27 cellular contexts compared by ENCODE assay signal in the genomic region with DNA sequence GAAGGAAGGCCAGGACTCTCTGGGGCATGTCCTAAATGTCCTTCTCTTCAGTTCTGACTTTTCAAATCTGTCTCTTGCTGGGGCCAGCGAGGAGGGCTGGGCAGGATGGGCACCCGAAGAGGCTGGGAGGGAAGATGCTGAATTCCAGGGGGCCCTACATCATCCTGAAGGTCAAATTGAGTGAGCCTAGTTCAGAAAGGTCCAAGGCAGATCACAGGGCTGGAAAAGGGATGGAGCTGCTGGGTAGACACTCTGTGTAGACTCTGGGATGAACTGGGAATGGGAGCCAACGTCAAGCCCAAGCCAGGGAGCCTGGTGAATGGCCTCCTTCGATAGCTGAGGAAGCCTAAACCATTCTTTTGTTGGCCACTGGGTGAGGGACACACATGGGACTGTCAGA.
"Had no signal": no experiment of that assay in that cellular context is flagged by ENCODE, and none has a peak within 500 bp of the region (broad histone marks: within the 10 kb centered on the region; RNA-seq: fewer than 3 reads in every experiment).

No MANE protein-coding gene starts in this region.

- H3K4me3 ChIP-seq: ovary, psoas muscle, right lobe of liver, sigmoid colon, stomach, thoracic aorta, thyroid gland, tibial nerve, upper lobe of left lung, vagina had no signal

- H3K27me3 Mint-ChIP-seq: stimulated activated naive CD8-positive, alpha-beta T cell treated with anti-CD3 and anti-CD28 coated beads, Interleukin-15, Interleukin-2, amounts not matched to agents 100 ng/mL and 50 ng/mL, for 24 hours had no signal

- H3K27ac Mint-ChIP-seq: natural killer cell; nephron; progenitor cell of endocrine pancreas; stimulated activated effector memory CD8-positive, alpha-beta T cell treated with anti-CD3 and anti-CD28 coated beads, Interleukin-12 subunit alpha, Interleukin-12 subunit beta, amount 100 ng/mL, for 72 hours; stimulated activated naive B cell treated with anti-CD40 and anti-IgM and Interleukin-4, amounts not matched to agents 10 μg/mL and 1 μg/mL and 100 μg/mL, for 72 hours; stimulated activated naive CD8-positive, alpha-beta T cell treated with anti-CD3 and anti-CD28 coated beads, Interleukin-15, Interleukin-2, amounts not matched to agents 100 ng/mL and 50 ng/mL, for 24 hours had no signal

- ATAC-seq: natural killer cell; psoas muscle; right cardiac atrium; stimulated activated naive B cell treated with anti-CD40 and anti-IgM and Interleukin-4, amounts not matched to agents 10 μg/mL and 1 μg/mL and 100 μg/mL, for 72 hours had no signal

- H3K4me3 Mint-ChIP-seq: natural killer cell; nephron; stimulated activated effector memory CD8-positive, alpha-beta T cell treated with anti-CD3 and anti-CD28 coated beads, Interleukin-12 subunit alpha, Interleukin-12 subunit beta, amount 100 ng/mL, for 72 hours; stimulated activated naive B cell treated with anti-CD40 and anti-IgM and Interleukin-4, amounts not matched to agents 10 μg/mL and 1 μg/mL and 100 μg/mL, for 72 hours; stimulated activated naive CD8-positive, alpha-beta T cell treated with anti-CD3 and anti-CD28 coated beads, Interleukin-15, Interleukin-2, amounts not matched to agents 100 ng/mL and 50 ng/mL, for 24 hours had no signal

- H2AFZ ChIP-seq: parathyroid adenoma had no signal

- H3K9me3 ChIP-seq: ovary, psoas muscle, right lobe of liver, sigmoid colon, stomach, thoracic aorta, thyroid gland, tibial nerve, upper lobe of left lung, vagina had no signal

- H3K9me3 Mint-ChIP-seq: natural killer cell; nephron; stimulated activated naive B cell treated with anti-CD40 and anti-IgM and Interleukin-4, amounts not matched to agents 10 μg/mL and 1 μg/mL and 100 μg/mL, for 72 hours; stimulated activated naive CD8-positive, alpha-beta T cell treated with anti-CD3 and anti-CD28 coated beads, Interleukin-15, Interleukin-2, amounts not matched to agents 100 ng/mL and 50 ng/mL, for 24 hours had no signal

- DNase-seq: natural killer cell; occipital lobe; ovary; posterior cingulate gyrus; psoas muscle; right cardiac atrium; right lobe of liver; sigmoid colon; small intestine; stimulated activated CD4-positive, alpha-beta T cell treated with anti-CD3 and anti-CD28 coated beads, Interleukin-15, amount 100 ng/mL, for 24 hours; stimulated activated CD4-positive, alpha-beta T cell treated with anti-CD3 and anti-CD28 coated beads, Interleukin-2, amount 100 ng/mL, for 24 hours; stimulated activated CD4-positive, alpha-beta T cell treated with anti-CD3 and anti-CD28 coated beads, Interleukin-2, amount 100 ng/mL, for 48 hours; stimulated activated CD4-positive, alpha-beta T cell treated with anti-CD3 and anti-CD28 coated beads, Interleukin-4, amount 100 ng/mL, for 24 hours; stimulated activated naive B cell treated with anti-CD40 and anti-IgM and Interleukin-4, amounts not matched to agents 10 μg/mL and 1 μg/mL and 100 μg/mL, for 72 hours; stimulated activated naive CD4-positive, alpha-beta T cell treated with Interleukin-2 at 50 U/mL for 16 hours; stomach; thyroid gland; trophoblast cell; upper lobe of left lung had no signal

- H3K27me3 ChIP-seq: ovary, right lobe of liver, sigmoid colon, stomach, thyroid gland, tibial nerve, upper lobe of left lung, vagina had no signal

- H3K4me1 ChIP-seq: parathyroid adenoma, psoas muscle, right lobe of liver, sigmoid colon, upper lobe of left lung, vagina had no signal

- H3K79me2 ChIP-seq: parathyroid adenoma had no signal

- H3K36me3 Mint-ChIP-seq: natural killer cell; stimulated activated effector memory CD8-positive, alpha-beta T cell treated with anti-CD3 and anti-CD28 coated beads, Interleukin-12 subunit alpha, Interleukin-12 subunit beta, amount 100 ng/mL, for 72 hours; stimulated activated naive B cell treated with anti-CD40 and anti-IgM and Interleukin-4, amounts not matched to agents 10 μg/mL and 1 μg/mL and 100 μg/mL, for 72 hours had no signal

- H3K4me1 Mint-ChIP-seq: natural killer cell; nephron; stimulated activated effector memory CD8-positive, alpha-beta T cell treated with anti-CD3 and anti-CD28 coated beads, Interleukin-12 subunit alpha, Interleukin-12 subunit beta, amount 100 ng/mL, for 72 hours; stimulated activated naive B cell treated with anti-CD40 and anti-IgM and Interleukin-4, amounts not matched to agents 10 μg/mL and 1 μg/mL and 100 μg/mL, for 72 hours had no signal

- H3K27ac ChIP-seq: ovary, parathyroid adenoma, psoas muscle, right lobe of liver, sigmoid colon, stomach, thoracic aorta, thyroid gland, tibial nerve, upper lobe of left lung, vagina had no signal

- H3K9ac ChIP-seq: parathyroid adenoma had no signal

- H3K36me3 ChIP-seq: ovary, right lobe of liver, sigmoid colon, stomach, thoracic aorta, thyroid gland, tibial nerve, upper lobe of left lung, vagina had no signal
